Comparison of ENCODE assay signal across 16 cellular contexts in the genomic region with DNA sequence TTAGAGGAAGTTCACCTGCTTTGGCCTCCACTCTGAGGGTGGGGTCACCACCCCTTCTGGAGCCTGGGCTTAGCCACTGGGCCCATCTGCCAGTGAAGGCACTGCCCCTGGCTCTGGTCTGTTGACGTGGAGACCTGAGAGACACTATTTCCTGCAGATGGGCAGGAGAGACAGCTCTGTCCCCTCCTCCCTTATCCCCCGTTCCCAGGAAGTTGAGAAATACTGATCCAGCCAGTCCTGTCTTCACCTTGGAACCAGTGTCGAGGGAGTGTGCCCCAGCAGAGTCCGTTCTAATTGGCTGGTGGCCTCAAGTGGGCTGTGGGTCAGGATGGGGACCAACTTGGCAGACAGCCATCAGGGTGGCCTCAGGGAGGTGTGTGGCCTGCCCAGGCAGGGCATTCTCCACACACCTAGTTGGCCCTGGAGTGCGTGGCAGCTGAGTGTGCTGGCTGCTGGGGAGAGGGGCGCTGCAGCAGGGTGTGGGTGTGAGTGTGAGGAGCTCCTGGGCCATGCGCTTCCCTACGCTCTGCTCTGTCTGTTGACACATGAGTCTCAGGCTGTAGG. TPM values are rescaled to one million over a fixed set of nuclear protein-coding genes. Genes with fewer than 3 reads are reported as not detected.
DNase-seq lines count a peak whose midpoint lies in the region; ATAC-seq and TF ChIP-seq lines count a peak whose summit lies in the region.
"Had no signal": no experiment of that assay in that cellular context is flagged by ENCODE, and none has a peak within 500 bp of the region (broad histone marks: within the 10 kb centered on the region; RNA-seq: fewer than 3 reads in every experiment).

No MANE protein-coding gene starts in this region.

- no peaks in the 10 kb centered on the region for H3K9me3 Mint-ChIP-seq in endothelial cell (ENCODE audit: unreplicated experiment)
- no peaks in the 10 kb centered on the region for H3K9me3 Mint-ChIP-seq in activated T-cell treated with anti-CD3 and anti-CD28 coated beads, Interleukin-2, amount 50 U/mL, for 24 hours
- H3K9me3 Mint-ChIP-seq: CD4-positive, CD25-positive, alpha-beta regulatory T cell; stimulated activated memory B cell treated with anti-CD40 and anti-IgM and Interleukin-4, amounts not matched to agents 10 μg/mL and 1 μg/mL and 100 μg/mL, for 72 hours had no signal

- ATAC-seq in GM18519 (IDR thresholded peaks at IDR 0.05; ENCODE audit: low FRiP score, unreplicated experiment) = no peak
- ATAC-seq: stimulated activated memory B cell treated with anti-CD40 and anti-IgM and Interleukin-4, amounts not matched to agents 10 μg/mL and 1 μg/mL and 100 μg/mL, for 72 hours had no signal

- H3K36me3 Mint-ChIP-seq in endothelial cell (ENCODE audit: low read depth, unreplicated experiment) = peaks cover 40% of the 10 kb centered on the region
- H3K36me3 Mint-ChIP-seq in activated T-cell treated with anti-CD3 and anti-CD28 coated beads, Interleukin-2, amount 50 U/mL, for 24 hours (ENCODE audit: low read depth) = peaks cover 55% of the 10 kb centered on the region

- TF ChIP-seq CTCF in GM10248 (IDR thresholded peaks at IDR 0.05; ENCODE audit: control extremely low read depth, extremely low read depth, low read depth, missing control alignments) = no peak
- no peak for TF ChIP-seq CTCF in endothelial cell (IDR thresholded peaks at IDR 0.05; ENCODE audit: unreplicated experiment)

- peak overlapping the region; percentile 19 for H3K4me3 Mint-ChIP-seq in endothelial cell (ENCODE audit: unreplicated experiment)
- H3K4me3 Mint-ChIP-seq in activated T-cell treated with anti-CD3 and anti-CD28 coated beads, Interleukin-2, amount 50 U/mL, for 24 hours = no peak overlapping the region
- H3K4me3 Mint-ChIP-seq: CD4-positive, CD25-positive, alpha-beta regulatory T cell; stimulated activated memory B cell treated with anti-CD40 and anti-IgM and Interleukin-4, amounts not matched to agents 10 μg/mL and 1 μg/mL and 100 μg/mL, for 72 hours had no signal

- peaks cover 32% of the 10 kb centered on the region for H3K4me1 Mint-ChIP-seq in endothelial cell (ENCODE audit: unreplicated experiment)
- H3K4me1 Mint-ChIP-seq in activated T-cell treated with anti-CD3 and anti-CD28 coated beads, Interleukin-2, amount 50 U/mL, for 24 hours (ENCODE audit: low read depth) = peaks cover 2% of the 10 kb centered on the region

- H3K27me3 Mint-ChIP-seq in endothelial cell (ENCODE audit: unreplicated experiment) = peaks cover 11% of the 10 kb centered on the region
- no peaks in the 10 kb centered on the region for H3K27me3 Mint-ChIP-seq in activated T-cell treated with anti-CD3 and anti-CD28 coated beads, Interleukin-2, amount 50 U/mL, for 24 hours
- H3K27me3 Mint-ChIP-seq: CD4-positive, CD25-positive, alpha-beta regulatory T cell; stimulated activated memory B cell treated with anti-CD40 and anti-IgM and Interleukin-4, amounts not matched to agents 10 μg/mL and 1 μg/mL and 100 μg/mL, for 72 hours had no signal

- peak overlapping the region; percentile 10 for H3K27ac Mint-ChIP-seq in endothelial cell (ENCODE audit: unreplicated experiment)
- H3K27ac Mint-ChIP-seq in activated T-cell treated with anti-CD3 and anti-CD28 coated beads, Interleukin-2, amount 50 U/mL, for 24 hours = no peak overlapping the region
- H3K27ac Mint-ChIP-seq: stimulated activated memory B cell treated with anti-CD40 and anti-IgM and Interleukin-4, amounts not matched to agents 10 μg/mL and 1 μg/mL and 100 μg/mL, for 72 hours had no signal

- POLR2A ChIA-PET in GM10248 (lab: Yijun Ruan, JAX) = no interaction called here

- DNase-seq in GM10248 (ENCODE audit: extremely low spot score) = peak; percentile 8
- DNase-seq in NCI-H2196 (lab: John Stamatoyannopoulos, UW; ENCODE audit: unreplicated experiment) = peak; percentile 80
- DNase-seq in endothelial cell (ENCODE audit: low spot score) = no peak
- DNase-seq in renal cortical epithelial cell (ENCODE audit: low read depth) = peak; percentile 21
- DNase-seq in activated T-cell treated with anti-CD3 and anti-CD28 coated beads, Interleukin-2, amount 50 U/mL, for 24 hours = no peak
- DNase-seq in activated CD4-positive, CD25-positive, alpha-beta regulatory T cell treated with anti-CD3 and anti-CD28 coated beads, Interleukin-2, amount 50 U/mL, for 72 hours = no peak
- no peak for DNase-seq in T-helper 9 cell
- DNase-seq: CD4-positive, CD25-positive, alpha-beta regulatory T cell; NCI-H1694; stimulated activated CD4-positive, alpha-beta T cell treated with anti-CD3 and anti-CD28 coated beads, Interleukin-2, amount 100 ng/mL, for 24 hours had no signal

- CTCF ChIA-PET in GM10248 (lab: Yijun Ruan, JAX) = interaction anchor here (0.8 to 3.0 kb wide), 3 partner anchors 10 to 43 kb away, joined by 3 to 17 read pairs (median 5); no protein-coding TSS in a partner anchor

RNA-seq across cellular contexts. Expression of a gene that starts 25.4 kb away (rescaled TPM):
- total RNA-seq in endothelial cell (ENCODE audit: unreplicated experiment) (134 TPM), renal cortical epithelial cell (34.6 and 106 TPM in 2 replicates)

RNA-seq across cellular contexts. Expression of a gene that starts 26.9 kb away (rescaled TPM):
- total RNA-seq in endothelial cell (ENCODE audit: unreplicated experiment) = 1.0 TPM
- total RNA-seq in renal cortical epithelial cell = 1.1 TPM in 1 of 2 replicates, not detected in the other
- total RNA-seq: CD4-positive, CD25-positive, alpha-beta regulatory T cell; HT1080; lung microvascular endothelial cell; osteocyte; RPMI7951 had no signal

RNA-seq across cellular contexts. Expression of a gene that starts 33.9 kb away (rescaled TPM):
- total RNA-seq in endothelial cell (ENCODE audit: unreplicated experiment) (22.2 TPM), renal cortical epithelial cell (24.8 and 36.5 TPM in 2 replicates)

RNA-seq across cellular contexts. Expression of a gene that starts 46.5 kb away (rescaled TPM):
- total RNA-seq in endothelial cell (ENCODE audit: unreplicated experiment) (62.3 TPM), renal cortical epithelial cell (31.4 and 68.7 TPM in 2 replicates)

Comparison
In these comparisons a context has a peak if more than half of its experiments do, and no peak if none do; other contexts are left out.
1. DNase-seq: peak in GM10248 (single experiment), NCI-H2196 (single experiment) and renal cortical epithelial cell (single experiment); none in endothelial cell (single experiment), activated T-cell treated with anti-CD3 and anti-CD28 coated beads, Interleukin-2, amount 50 U/mL, for 24 hours (single experiment), activated CD4-positive, CD25-positive, alpha-beta regulatory T cell treated with anti-CD3 and anti-CD28 coated beads, Interleukin-2, amount 50 U/mL, for 72 hours (single experiment) and T-helper 9 cell (single experiment).